ENCODE assay signal across 26 cellular contexts in genomic region chr10:63373176-63373575, GRCh38.
"Had no signal": no experiment of that assay in that cellular context is flagged by ENCODE, and none has a peak within 500 bp of the region (broad histone marks: within the 10 kb centered on the region; RNA-seq: fewer than 3 reads in every experiment).

No MANE protein-coding gene starts in this region.

- ATAC-seq: naive thymus-derived CD4-positive, alpha-beta T cell; natural killer cell; psoas muscle; right cardiac atrium; sciatic nerve; stimulated activated memory B cell treated with anti-CD40 and anti-IgM and Interleukin-4, amounts not matched to agents 10 μg/mL and 1 μg/mL and 100 μg/mL, for 72 hours; stimulated activated naive CD8-positive, alpha-beta T cell treated with anti-CD3 and anti-CD28 coated beads, Interleukin-15, amount 100 ng/mL, for 72 hours; stimulated activated naive CD8-positive, alpha-beta T cell treated with anti-CD3 and anti-CD28 coated beads, Interleukin-15, Interleukin-2, amounts not matched to agents 100 U/mL and 50 U/mL, for 24 hours; upper lobe of right lung had no signal

- H3K4me2 ChIP-seq: neural progenitor cell had no signal

- H3K4me1 ChIP-seq: neural progenitor cell, parathyroid adenoma, psoas muscle, testis, upper lobe of right lung, uterus had no signal

- H3K36me3 ChIP-seq: neural progenitor cell, ovary, suprapubic skin, tibial artery, transverse colon, upper lobe of right lung, uterus had no signal

- H3K27ac ChIP-seq: neural progenitor cell, ovary, parathyroid adenoma, psoas muscle, skin epidermis, suprapubic skin, testis, tibial artery, transverse colon, upper lobe of right lung, uterus had no signal

- H2AFZ ChIP-seq: neural progenitor cell, parathyroid adenoma had no signal

- H3K27me3 ChIP-seq: neural progenitor cell, ovary, suprapubic skin, testis, tibial artery, transverse colon, upper lobe of right lung, uterus had no signal

- H3K9me3 ChIP-seq: ovary, psoas muscle, suprapubic skin, testis, tibial artery, transverse colon, upper lobe of right lung, uterus had no signal

- H3K4me3 ChIP-seq: neural progenitor cell, ovary, psoas muscle, skin epidermis, suprapubic skin, testis, tibial artery, transverse colon, upper lobe of right lung, uterus had no signal

- H3K9ac ChIP-seq: neural progenitor cell, parathyroid adenoma had no signal

- DNase-seq: naive thymus-derived CD4-positive, alpha-beta T cell; natural killer cell; occipital lobe; ovary; posterior cingulate gyrus; psoas muscle; right cardiac atrium; stimulated activated CD4-positive, alpha-beta T cell treated with anti-CD3 and anti-CD28 coated beads, Interleukin-15, amount 100 ng/mL, for 24 hours; stimulated activated CD4-positive, alpha-beta T cell treated with anti-CD3 and anti-CD28 coated beads, Interleukin-2, amount 100 ng/mL, for 24 hours; stimulated activated CD4-positive, alpha-beta T cell treated with anti-CD3 and anti-CD28 coated beads, Interleukin-2, amount 100 ng/mL, for 48 hours; stimulated activated CD4-positive, alpha-beta T cell treated with anti-CD3 and anti-CD28 coated beads, Interleukin-4, amount 100 ng/mL, for 24 hours; stimulated activated naive CD4-positive, alpha-beta T cell; stimulated activated naive CD8-positive, alpha-beta T cell treated with anti-CD3 and anti-CD28 coated beads, Interleukin-15, amount 100 ng/mL, for 72 hours; stimulated activated naive CD8-positive, alpha-beta T cell treated with anti-CD3 and anti-CD28 coated beads, Interleukin-15, Interleukin-2, amounts not matched to agents 100 U/mL and 50 U/mL, for 24 hours; substantia nigra; testis; tibial artery; transverse colon; upper lobe of right lung; uterus had no signal
